In genomic region chr16:3065069-3065741, GRCh38 we compare ENCODE assay signal across 7 cellular contexts. TPM values are rescaled to one million over a fixed set of nuclear protein-coding genes. Genes with fewer than 3 reads are reported as not detected.
DNase-seq lines count a peak whose midpoint lies in the region; ATAC-seq and TF ChIP-seq lines count a peak whose summit lies in the region.

Gene IL32, plus strand, starts transcription at chr16:3065640. Its CDS starts 172 bp downstream, at chr16:3065812.

- H3K4me1 Mint-ChIP-seq in effector memory CD8-positive, alpha-beta T cell (ENCODE audit: low read depth in 2 of 2) = peaks cover 49 to 58% of the 10 kb centered on the region in 2 donors
- H3K4me1 Mint-ChIP-seq in neural progenitor cell = peaks cover under 1% of the 10 kb centered on the region

- DNase-seq in activated CD4-positive, alpha-beta T cell treated with anti-CD3 and anti-CD28 coated beads, Interleukin-2, amount 50 U/mL, for 4 hours = peak; percentile 72
- DNase-seq in effector memory CD8-positive, alpha-beta T cell = peak; percentile 50 to 57 (median 51)
- no peak for DNase-seq in neural progenitor cell (ENCODE audit: low spot score)
- DNase-seq in ureter (ENCODE audit: low spot score) = no peak
- no peak for DNase-seq in NCI-H1105 treated with DMSO at 0.1 percent for 48 hours (lab: John Stamatoyannopoulos, UW)
- DNase-seq in NCI-H2196 (lab: John Stamatoyannopoulos, UW; ENCODE audit: unreplicated experiment) = no peak

- no peaks in the 10 kb centered on the region for H3K4me1 ChIP-seq in neural progenitor cell

- H3K27ac ChIP-seq in neural progenitor cell = no peak within 1 kb of the TSS

- no peak within 1 kb of the TSS for H2AFZ ChIP-seq in neural progenitor cell (replicated peaks)

- no peak for TF ChIP-seq CTCF in neural progenitor cell (IDR thresholded peaks at IDR 0.05)

- no peak within 1 kb of the TSS for H3K4me2 ChIP-seq in neural progenitor cell

- no peaks in the 10 kb centered on the region for H3K79me2 ChIP-seq in neural progenitor cell (ENCODE audit: low read depth)

- no peaks in the 10 kb centered on the region for H3F3A ChIP-seq in neural progenitor cell (ENCODE audit: low read depth)

- H3K9me3 Mint-ChIP-seq in effector memory CD8-positive, alpha-beta T cell = no peaks in the 10 kb centered on the region
- H3K9me3 Mint-ChIP-seq in neural progenitor cell = no peaks in the 10 kb centered on the region

- no peak within 1 kb of the TSS for H3K9ac ChIP-seq in neural progenitor cell

- no peaks in the 10 kb centered on the region for H3K27me3 Mint-ChIP-seq in effector memory CD8-positive, alpha-beta T cell
- peaks cover 12% of the 10 kb centered on the region for H3K27me3 Mint-ChIP-seq in neural progenitor cell (ENCODE audit: insufficient read depth, low read depth)

- peak within 1 kb of the TSS; percentile 98 to 99 for H3K27ac Mint-ChIP-seq in effector memory CD8-positive, alpha-beta T cell
- peak within 1 kb of the TSS; percentile 74 for H3K27ac Mint-ChIP-seq in neural progenitor cell

- H3K9me3 ChIP-seq in neural progenitor cell (ENCODE audit: low read depth) = no peaks in the 10 kb centered on the region

- no peaks in the 10 kb centered on the region for H4K20me1 ChIP-seq in neural progenitor cell (ENCODE audit: low read depth)

- peaks cover 16% of the 10 kb centered on the region for H3K27me3 ChIP-seq in neural progenitor cell

- peak; percentile 52 for ATAC-seq in HG02798 (IDR thresholded peaks at IDR 0.05; ENCODE audit: poor library complexity, unreplicated experiment)
- peak; percentile 65 for ATAC-seq in effector memory CD8-positive, alpha-beta T cell (replicated peaks)

- H3K4me3 ChIP-seq in neural progenitor cell = no peak within 1 kb of the TSS

- H3K36me3 ChIP-seq in neural progenitor cell = no peaks in the 10 kb centered on the region

- H3K4me3 Mint-ChIP-seq in effector memory CD8-positive, alpha-beta T cell = peak within 1 kb of the TSS; percentile 100
- peak within 1 kb of the TSS; percentile 69 for H3K4me3 Mint-ChIP-seq in neural progenitor cell

- H3K36me3 Mint-ChIP-seq in effector memory CD8-positive, alpha-beta T cell (ENCODE audit: insufficient read depth) = peaks cover 50% of the 10 kb centered on the region
- H3K36me3 Mint-ChIP-seq in neural progenitor cell = no peaks in the 10 kb centered on the region

RNA-seq across cellular contexts. Expression of gene IL32, which starts in this region (rescaled TPM):
- total RNA-seq in neural progenitor cell (ENCODE audit: low replicate concordance) (1.4 TPM in 1 of 2 replicates, not detected in the other), ureter (13.7 TPM)

Comparison
In these comparisons a context has a peak if more than half of its experiments do, and no peak if none do; other contexts are left out.
1. DNase-seq: peak in activated CD4-positive, alpha-beta T cell treated with anti-CD3 and anti-CD28 coated beads, Interleukin-2, amount 50 U/mL, for 4 hours (2 of 2) and effector memory CD8-positive, alpha-beta T cell (3 of 3); none in neural progenitor cell (single experiment), ureter (single experiment), NCI-H1105 treated with DMSO at 0.1 percent for 48 hours (single experiment) and NCI-H2196 (single experiment).